In the genomic region with DNA sequence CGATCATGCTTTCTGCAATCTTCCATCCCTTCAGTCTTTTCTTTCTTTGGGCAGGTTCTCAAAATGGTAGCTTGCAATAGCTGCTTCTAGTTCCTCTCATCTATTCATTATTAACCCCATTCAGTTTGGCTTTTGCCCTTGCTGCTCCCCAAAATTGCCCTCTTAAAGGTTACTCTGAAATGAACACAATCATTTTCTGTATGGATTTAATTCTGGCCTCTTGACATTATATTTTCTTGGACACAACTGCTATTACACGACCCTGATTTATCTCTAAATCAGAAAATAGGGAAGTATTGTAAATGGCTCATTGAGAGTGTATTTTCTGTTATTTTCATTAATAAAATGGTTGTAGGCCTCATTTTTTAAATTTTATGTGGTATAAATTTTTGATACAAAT, we compare ENCODE assay signal across 10 cellular contexts. TPM values are rescaled to one million over a fixed set of nuclear protein-coding genes. Genes with fewer than 3 reads are reported as not detected.
DNase-seq lines count a peak whose midpoint lies in the region; ATAC-seq and TF ChIP-seq lines count a peak whose summit lies in the region.
"Had no signal": no experiment of that assay in that cellular context is flagged by ENCODE, and none has a peak within 500 bp of the region (broad histone marks: within the 10 kb centered on the region; RNA-seq: fewer than 3 reads in every experiment).

A gene (minus strand): TSS at position 101 of the 400 bp plus-strand sequence. CDS start 8,613 bp downstream, outside the sequence.

- DNase-seq in heart left ventricle (no peak), left ventricle myocardium superior (no peak), cardiac fibroblast (ENCODE audit: low read depth in 2 of 2) (no peak), vagina (ENCODE audit: extremely low spot score in 2 of 2) (no peak), dermis blood vessel endothelial cell (no peak), GM10248 (ENCODE audit: extremely low spot score) (no peak), NCI-H2107 treated with DMSO at 0.1 percent for 48 hours (lab: John Stamatoyannopoulos, UW; ENCODE audit: unreplicated experiment) (no peak)
- DNase-seq: GF-D8, NCI-H1092 treated with DMSO at 0.1 percent for 48 hours had no signal

- H3K4me1 ChIP-seq in heart left ventricle: peaks cover 0 to 27% (median 7%) of the 10 kb centered on the region in 12 donors
- H3K4me1 ChIP-seq in mucosa of rectum (ENCODE audit: control insufficient read depth in 2 of 2, insufficient read depth in 2 of 2, low read length in 2 of 2): peaks cover 8 to 9% of the 10 kb centered on the region in 2 donors
- H3K4me1 ChIP-seq in vagina: no peaks in the 10 kb centered on the region

- H3K9ac ChIP-seq in mucosa of rectum (ENCODE audit: low read depth in 1 of 2, low read length in 2 of 2): peak within 1 kb of the TSS; percentile 70 to 79

- no peaks in the 10 kb centered on the region for H3K27me3 ChIP-seq in heart left ventricle
- no peaks in the 10 kb centered on the region for H3K27me3 ChIP-seq in mucosa of rectum (ENCODE audit: control insufficient read depth in 2 of 2, insufficient read depth in 2 of 2, low read length in 2 of 2)
- no peaks in the 10 kb centered on the region for H3K27me3 ChIP-seq in vagina

- ATAC-seq in heart left ventricle (no peak), left ventricle myocardium superior (no peak)

- peak within 1 kb of the TSS; percentile 48 to 82 (median 72) for H3K4me3 ChIP-seq in heart left ventricle
- H3K4me3 ChIP-seq in cardiac fibroblast (replicated peaks in 1 of 2; ENCODE audit: low read depth in 2 of 2, low read length in 2 of 2): peak within 1 kb of the TSS; percentile 77 to 81
- H3K4me3 ChIP-seq in mucosa of rectum (ENCODE audit: low read length in 2 of 2): peak within 1 kb of the TSS; percentile 90 to 96
- peak within 1 kb of the TSS; percentile 68 to 70 for H3K4me3 ChIP-seq in vagina

- WGBS in heart left ventricle, 4 donors: 64 to 66% (median 66%) methylated on average over 2 of the region's 2 CpGs

- TF ChIP-seq POLR2A in heart left ventricle (IDR thresholded peaks at IDR 0.05) (no peak), vagina (IDR thresholded peaks at IDR 0.05) (no peak)

- intact Hi-C loops in heart left ventricle (cut with DNase I) (loop anchor here in 2 of 10 donors (5.0 to 10.0 kb wide), 3 partner anchors 88 to 188 kb away; no protein-coding TSS in a partner anchor), left ventricle myocardium superior (cut with micrococcal nuclease) (no loop called here), vagina (cut with DNase I) (no loop called here)

- CTCF ChIA-PET in GM10248 (lab: Yijun Ruan, JAX): no interaction called here

- peaks cover 0 to 7% (median 0%) of the 10 kb centered on the region in 9 donors for H3K36me3 ChIP-seq in heart left ventricle
- no peaks in the 10 kb centered on the region for H3K36me3 ChIP-seq in mucosa of rectum (ENCODE audit: control insufficient read depth in 2 of 2, insufficient read depth in 2 of 2, low read length in 2 of 2)
- no peaks in the 10 kb centered on the region for H3K36me3 ChIP-seq in vagina

- peak within 1 kb of the TSS; percentile 52 to 86 (median 74) for H3K27ac ChIP-seq in heart left ventricle
- H3K27ac ChIP-seq in mucosa of rectum (ENCODE audit: low read depth in 2 of 2, low read length in 2 of 2): peak within 1 kb of the TSS; percentile 81 to 86
- peak within 1 kb of the TSS; percentile 88 for H3K27ac ChIP-seq in vagina

- POLR2A ChIA-PET in GM10248 (lab: Yijun Ruan, JAX): no interaction called here

- TF ChIP-seq CTCF in heart left ventricle (IDR thresholded peaks at IDR 0.05) (no peak), cardiac fibroblast (IDR thresholded peaks at IDR 0.05; ENCODE audit: low read depth, low read length) (no peak), vagina (IDR thresholded peaks at IDR 0.05) (no peak), GM10248 (IDR thresholded peaks at IDR 0.05; ENCODE audit: control extremely low read depth, extremely low read depth, low read depth, missing control alignments) (no peak)

- H3K9me3 ChIP-seq in heart left ventricle (no peaks in the 10 kb centered on the region), mucosa of rectum (ENCODE audit: control insufficient read depth in 2 of 2, low read length in 2 of 2) (no peaks in the 10 kb centered on the region), vagina (no peaks in the 10 kb centered on the region)

RNA-seq across cellular contexts. Expression of the gene that starts here (rescaled TPM):
- total RNA-seq in heart left ventricle (1 to 10 TPM in 3 of 9 donors, under 1 TPM in 6; 0.12 to 1.8 (median 0.77) TPM), left ventricle myocardium superior (0.77 TPM), vagina (not detected), dermis blood vessel endothelial cell (0.09 TPM in 1 of 2 replicates, not detected in the other)
- polyA plus RNA-seq in heart left ventricle: under 1 TPM; 0.10 to 0.76 TPM
